29 cellular contexts compared by ENCODE assay signal in the genomic region with DNA sequence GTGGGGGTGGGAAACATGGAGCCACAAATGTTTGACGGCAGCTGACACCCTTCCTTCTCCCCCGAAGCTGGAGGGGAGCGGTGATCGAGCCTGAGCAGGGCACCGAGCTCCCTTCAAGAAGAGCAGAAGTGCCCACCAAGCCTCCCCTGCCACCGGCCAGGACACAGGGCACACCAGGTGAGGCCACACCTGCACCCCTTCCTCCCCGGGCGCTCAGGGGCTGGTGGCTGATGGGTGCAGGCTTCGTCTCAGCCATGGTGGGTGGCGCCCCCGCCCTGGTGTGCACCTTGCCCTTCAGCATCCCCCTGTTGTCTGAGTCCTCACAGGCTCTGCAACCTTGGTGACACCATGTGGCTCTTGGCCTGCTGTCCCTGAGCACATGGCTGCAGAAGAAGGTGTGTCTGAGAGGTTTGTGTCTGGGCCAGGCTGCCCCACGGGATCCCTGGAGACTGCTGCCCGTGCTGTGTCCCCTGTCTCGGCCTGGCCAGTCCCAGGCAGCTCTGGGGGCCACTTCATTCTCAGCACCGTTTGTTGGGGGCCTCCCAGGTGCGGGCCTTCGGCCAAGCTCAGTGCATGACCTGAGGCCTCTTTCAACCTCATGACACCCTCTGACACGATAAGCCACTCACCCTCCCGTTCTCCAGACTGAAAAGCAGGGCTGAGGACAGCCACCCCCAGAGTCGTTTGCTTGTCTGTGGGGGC. TPM values are rescaled to one million over a fixed set of nuclear protein-coding genes. Genes with fewer than 3 reads are reported as not detected.
"Had no signal": no experiment of that assay in that cellular context is flagged by ENCODE, and none has a peak within 500 bp of the region (broad histone marks: within the 10 kb centered on the region; RNA-seq: fewer than 3 reads in every experiment).

No MANE protein-coding gene starts in this region.

- ATAC-seq: activated CD4-positive, CD25-positive, alpha-beta regulatory T cell treated with anti-CD3 and anti-CD28 coated beads, Interleukin-2, amount 50 U/mL, for 24 hours; activated naive CD4-positive, alpha-beta T cell treated with anti-CD3 and anti-CD28 coated beads, Interleukin-2, amount 50 U/mL, for 72 hours; activated T-cell treated with anti-CD3 and anti-CD28 coated beads, Interleukin-2, amount 50 U/mL, for 4 hours; Panc1 had no signal

- H3K27ac Mint-ChIP-seq: activated CD4-positive, alpha-beta memory T cell treated with anti-CD3 and anti-CD28 coated beads for 36 hours; activated CD4-positive, alpha-beta T cell treated with anti-CD3 and anti-CD28 coated beads, Interleukin-2, amount 10 ng/mL, durations not matched to agents 24 days and 14 days; activated naive CD4-positive, alpha-beta T cell treated with anti-CD3 and anti-CD28 coated beads, Interleukin-2, amount 50 U/mL, for 72 hours had no signal

- H3K4me3 ChIP-seq: cardiac muscle cell, SJCRH30 had no signal

- H3K27me3 ChIP-seq: brain microvascular endothelial cell, cardiac muscle cell, SJCRH30 had no signal

- H3K4me3 Mint-ChIP-seq: activated CD4-positive, alpha-beta memory T cell treated with anti-CD3 and anti-CD28 coated beads for 36 hours; activated CD4-positive, alpha-beta T cell treated with anti-CD3 and anti-CD28 coated beads, Interleukin-2, amount 10 ng/mL, durations not matched to agents 24 days and 14 days; activated T-cell treated with anti-CD3 and anti-CD28 coated beads, Interleukin-2, amount 50 U/mL, for 4 hours; T-helper 2 cell treated with Interferon-gamma antibody and Interleukin-4, amounts not matched to agents 5 μg/mL and 100 μg/mL, for 36 hours had no signal

- DNase-seq: activated CD4-positive, alpha-beta memory T cell treated with anti-CD3 and anti-CD28 coated beads for 36 hours; activated CD4-positive, alpha-beta T cell treated with anti-CD3 and anti-CD28 coated beads, Interleukin-2, amount 10 ng/mL, durations not matched to agents 24 days and 14 days; activated CD8-positive, alpha-beta memory T cell treated with anti-CD3 and anti-CD28 coated beads for 24 hours; activated effector memory CD4-positive, alpha-beta T cell treated with anti-CD3 and anti-CD28 coated beads, Interleukin-2, amount 50 U/mL, for 16 hours; activated naive CD4-positive, alpha-beta T cell treated with Interleukin-2 at 50 U/mL for 16 hours; activated T-cell treated with anti-CD3 and anti-CD28 coated beads, Interleukin-2, amount 50 U/mL, for 4 hours; amygdala; brain microvascular endothelial cell; NCI-H1092; NCI-H1417; NCI-H2029; NCI-H2107; NCI-H2171 treated with DMSO at 0.1 percent for 48 hours; NCI-H226; NCI-H526 treated with DMSO at 0.1 percent for 48 hours; NCI-H82; OCI-M1; RPMI8226; SJCRH30; SK-N-SH; T-helper 1 cell had no signal

- H3K9me3 ChIP-seq: SK-N-SH had no signal

- H3K4me1 ChIP-seq: SJCRH30 had no signal

- H3K9ac ChIP-seq: KMS-11, SK-N-SH had no signal

- H3K27ac ChIP-seq: brain microvascular endothelial cell, cardiac muscle cell, KMS-11, SJCRH30 had no signal

- H3K4me2 ChIP-seq: KMS-11, SK-N-SH had no signal

- H3K27me3 Mint-ChIP-seq: activated CD4-positive, alpha-beta memory T cell treated with anti-CD3 and anti-CD28 coated beads for 36 hours; activated CD4-positive, alpha-beta T cell treated with anti-CD3 and anti-CD28 coated beads, Interleukin-2, amount 10 ng/mL, durations not matched to agents 24 days and 14 days had no signal

- H3K9me3 Mint-ChIP-seq: activated CD4-positive, alpha-beta memory T cell treated with anti-CD3 and anti-CD28 coated beads for 36 hours; activated CD4-positive, alpha-beta T cell treated with anti-CD3 and anti-CD28 coated beads, Interleukin-2, amount 10 ng/mL, durations not matched to agents 24 days and 14 days; activated naive CD4-positive, alpha-beta T cell treated with anti-CD3 and anti-CD28 coated beads, Interleukin-2, amount 50 U/mL, for 72 hours; activated T-cell treated with anti-CD3 and anti-CD28 coated beads, Interleukin-2, amount 50 U/mL, for 4 hours; T-helper 2 cell treated with Interferon-gamma antibody and Interleukin-4, amounts not matched to agents 5 μg/mL and 100 μg/mL, for 36 hours had no signal

RNA-seq across cellular contexts. Expression of a gene that starts 41.0 kb away (rescaled TPM):
- total RNA-seq: activated CD4-positive, alpha-beta memory T cell treated with anti-CD3 and anti-CD28 coated beads for 36 hours; activated CD4-positive, alpha-beta T cell treated with anti-CD3 and anti-CD28 coated beads, Interleukin-2, amount 10 ng/mL, durations not matched to agents 24 days and 14 days; NCI-H460; Right ventricle myocardium superior had no signal
- polyA plus RNA-seq: SK-N-SH had no signal
